8 cellular contexts compared by ENCODE assay signal in genomic region chr10:63264852-63265617, GRCh38.
DNase-seq lines count a peak whose midpoint lies in the region; ATAC-seq, FAIRE-seq and TF ChIP-seq lines count a peak whose summit lies in the region.

No MANE protein-coding gene starts in this region.

- peak in 4 of 5 donors; percentile 31 to 66 (median 36) for DNase-seq in CD4-positive, alpha-beta memory T cell
- DNase-seq in RPMI7951 (ENCODE audit: low read depth) (peak; percentile 54), brain microvascular endothelial cell (peak; percentile 43), keratinocyte (ENCODE audit: low read depth, low spot score) (no peak)
- DNase-seq in stimulated activated CD8-positive, alpha-beta memory T cell treated with anti-CD3 and anti-CD28 coated beads, Interleukin-12 subunit alpha, Interleukin-12 subunit beta, amount 100 ng/mL, for 1 hour (ENCODE audit: low read depth) = peak; percentile 10

- dilution Hi-C loops in keratinocyte (cut with MboI; ENCODE audit: extremely low pct_ligation_motif_present, low sequenced_read_pairs) = no loop called here

- CTCF ChIA-PET in CD4-positive, alpha-beta memory T cell (lab: Charles Lee; ENCODE audit: partially characterized antibody) = interaction anchor here (1.3 to 2.8 kb wide), 3 partner anchors 48 to 364 kb away, joined by 4 to 14 read pairs (median 5); partner anchors contain the start of gene REEP3
- CTCF ChIA-PET in HEK293 (lab: Yijun Ruan, JAX) = interaction anchor here (0.9 to 1.0 kb wide), 2 partner anchors 10 to 98 kb away, joined by 4 read pairs; no protein-coding TSS in a partner anchor

- H3K9me1 ChIP-seq in keratinocyte (ENCODE audit: control insufficient read depth, extremely low read depth, insufficient read depth, low read length) = peaks cover 2% of the 10 kb centered on the region

- peak; percentile 55 for FAIRE-seq in keratinocyte (lab: Jason Lieb, UNC)

- peak overlapping the region; percentile 85 to 98 (median 96) for H3K27ac Mint-ChIP-seq in CD4-positive, alpha-beta memory T cell

- no peaks in the 10 kb centered on the region for H3K27me3 ChIP-seq in CD4-positive, alpha-beta memory T cell (ENCODE audit: insufficient read depth, low read length)
- H3K27me3 ChIP-seq in brain microvascular endothelial cell (replicated peaks) (no peaks in the 10 kb centered on the region), keratinocyte (ENCODE audit: control insufficient read depth, extremely low read depth, insufficient read depth, low read length) (no peaks in the 10 kb centered on the region)

- no peaks in the 10 kb centered on the region for H3K9me3 Mint-ChIP-seq in CD4-positive, alpha-beta memory T cell

- intact Hi-C loops in CD4-positive, alpha-beta memory T cell (cut with micrococcal nuclease) = loop anchor here (5.0 kb wide), 3 partner anchors 122 to 883 kb away; partner anchors contain the start of gene EGR2

- H3K27ac ChIP-seq in CD4-positive, alpha-beta memory T cell (ENCODE audit: low read depth, low read length) = peak overlapping the region; percentile 94
- H3K27ac ChIP-seq in HEK293 (ENCODE audit: extremely low read depth, low read depth, low read length) = no peak overlapping the region
- peak overlapping the region; percentile 96 for H3K27ac ChIP-seq in brain microvascular endothelial cell
- H3K27ac ChIP-seq in keratinocyte (ENCODE audit: control insufficient read depth, insufficient read depth, low read length) = peak overlapping the region; percentile 97

- in situ Hi-C loops in brain microvascular endothelial cell (cut with HindIII; ENCODE audit: low pct_ligation_motif_present, low sequenced_read_pairs) = no loop called here

- H4K20me1 ChIP-seq in keratinocyte (ENCODE audit: control insufficient read depth, extremely low read depth, insufficient read depth, low read length) = no peaks in the 10 kb centered on the region

- H3K4me2 ChIP-seq in keratinocyte (ENCODE audit: control insufficient read depth, extremely low read depth, insufficient read depth, low read depth, low read length) = peak overlapping the region; percentile 80

- ATAC-seq in HG03097 (IDR thresholded peaks at IDR 0.05; ENCODE audit: low FRiP score, unreplicated experiment) = no peak
- ATAC-seq in GM18867 (IDR thresholded peaks at IDR 0.05; ENCODE audit: unreplicated experiment) = no peak

- H3K4me1 Mint-ChIP-seq in CD4-positive, alpha-beta memory T cell = peaks cover 19 to 40% (median 31%) of the 10 kb centered on the region in 4 donors

- POLR2A ChIA-PET in CD4-positive, alpha-beta memory T cell (lab: Charles Lee; ENCODE audit: partially characterized antibody) = interaction anchor here (0.7 to 7.5 kb wide), 5 partner anchors 9 to 256 kb away, joined by 4 to 58 read pairs (median 6); partner anchors contain the start of gene REEP3
- POLR2A ChIA-PET in HEK293 (lab: Yijun Ruan, JAX) = interaction anchor here (0.6 to 0.7 kb wide), 2 partner anchors 35 to 199 kb away, joined by 3 read pairs; no protein-coding TSS in a partner anchor

- peaks cover 57% of the 10 kb centered on the region for H3K4me1 ChIP-seq in CD4-positive, alpha-beta memory T cell (ENCODE audit: insufficient read depth, low read length)
- H3K4me1 ChIP-seq in HEK293 (ENCODE audit: control insufficient read depth, insufficient read depth, low read length) (peaks cover 4% of the 10 kb centered on the region; the same call in 1 of the 2 replicates), keratinocyte (ENCODE audit: control insufficient read depth, extremely low read depth, insufficient read depth, low read length) (no peaks in the 10 kb centered on the region)

- H3K79me2 ChIP-seq in keratinocyte (ENCODE audit: control insufficient read depth, insufficient read depth, low read length) = peaks cover 79% of the 10 kb centered on the region

- H3K36me3 ChIP-seq in CD4-positive, alpha-beta memory T cell (ENCODE audit: insufficient read depth, low read length) = no peaks in the 10 kb centered on the region
- H3K36me3 ChIP-seq in HEK293 (ENCODE audit: control insufficient read depth in 2 of 2, insufficient read depth in 1 of 2, low read length in 2 of 2) (peaks cover 0 to 2% of the 10 kb centered on the region in 2 experiments; a peak in 2 of 3 replicates), brain microvascular endothelial cell (replicated peaks) (peaks cover 2% of the 10 kb centered on the region), keratinocyte (ENCODE audit: control insufficient read depth in 2 of 2, extremely low read depth in 1 of 2, insufficient read depth in 2 of 2, low read length in 2 of 2) (peaks cover 2 to 4% of the 10 kb centered on the region in 2 experiments)

- H3K4me3 Mint-ChIP-seq in CD4-positive, alpha-beta memory T cell = peak overlapping the region; percentile 83 to 100 (median 96)

- H3K36me3 Mint-ChIP-seq in CD4-positive, alpha-beta memory T cell = peaks cover 20 to 50% of the 10 kb centered on the region in 2 donors

- no peaks in the 10 kb centered on the region for H3K27me3 Mint-ChIP-seq in CD4-positive, alpha-beta memory T cell

- TF ChIP-seq CTCF in HEK293 (tag by site-specific recombination; IDR thresholded peaks at IDR 0.05) (no peak), brain microvascular endothelial cell (IDR thresholded peaks at IDR 0.05; ENCODE audit: low read depth, low read length, missing control alignments) (no peak), keratinocyte (optimal IDR thresholded peaks at IDR 0.05 in 1 of 3, IDR thresholded peaks at IDR 0.05 in 1 of 3, conservative IDR thresholded peaks at IDR 0.05 in 1 of 3; ENCODE audit: extremely low read depth in 1 of 3, insufficient read depth in 2 of 3, low read length in 3 of 3) (no peak)

- peak overlapping the region; percentile 29 to 79 for H3K4me3 ChIP-seq in CD4-positive, alpha-beta memory T cell (ENCODE audit: low read length in 2 of 2)
- H3K4me3 ChIP-seq in HEK293 (ENCODE audit: low read depth, low read length) (peak overlapping the region; percentile 67), brain microvascular endothelial cell (ENCODE audit: low read depth, low read length) (peak overlapping the region; percentile 79), keratinocyte (ENCODE audit: control insufficient read depth in 2 of 3, extremely low read depth in 1 of 3, insufficient read depth in 2 of 3, low read depth in 1 of 3, low read length in 3 of 3) (peak overlapping the region; percentile 54 to 88 (median 83))

- peak overlapping the region; percentile 96 for H3K9ac ChIP-seq in keratinocyte (ENCODE audit: control insufficient read depth, extremely low read depth, insufficient read depth, low read length)

- H3K9me3 ChIP-seq in CD4-positive, alpha-beta memory T cell (ENCODE audit: control insufficient read depth in 1 of 2, low read length in 2 of 2) = no peaks in the 10 kb centered on the region
- H3K9me3 ChIP-seq in HEK293 (ENCODE audit: control insufficient read depth, insufficient read depth, low read depth, low read length) = no peaks in the 10 kb centered on the region
- H3K9me3 ChIP-seq in keratinocyte (ENCODE audit: control insufficient read depth, low read depth, low read length) = no peaks in the 10 kb centered on the region

- no peak overlapping the region for H2AFZ ChIP-seq in keratinocyte (ENCODE audit: control insufficient read depth, low read length)

TF ChIP-seq in HEK293, 187 proteins besides CTCF, POLR2A, EP300 and RAD21 (continues in another document):
- TF ChIP-seq ZNF335 (tag by site-specific recombination; conservative IDR thresholded peaks at IDR 0.05) = no peak
- TF ChIP-seq PRDM6 (tag by site-specific recombination; IDR thresholded peaks at IDR 0.05) = peak; percentile 63
- 0 out of 2 replicates have a peak, but pooled peaks have one; percentile 33 for TF ChIP-seq ZNF366 (tag by site-specific recombination; conservative IDR thresholded peaks at IDR 0.05)
- TF ChIP-seq PRDM1 (tag by site-specific recombination; IDR thresholded peaks at IDR 0.05) = peak; percentile 71; the same call in 1 of the 2 replicates
- peak; percentile 21; the same call in 1 of the 2 replicates for TF ChIP-seq ZNF513 (tag by site-specific recombination; IDR thresholded peaks at IDR 0.05)
- TF ChIP-seq ZNF146 (tag by site-specific recombination; IDR thresholded peaks at IDR 0.05) = no peak
- peak; percentile 63; the same call in 1 of the 2 replicates for TF ChIP-seq IKZF3 (tag by site-specific recombination; IDR thresholded peaks at IDR 0.05)
- TF ChIP-seq ZNF677 (tag by site-specific recombination; IDR thresholded peaks at IDR 0.05) = no peak
- TF ChIP-seq ZNF654 (tag by site-specific recombination; IDR thresholded peaks at IDR 0.05; ENCODE audit: low read depth) = no peak
- TF ChIP-seq KLF17 (tag by site-specific recombination; IDR thresholded peaks at IDR 0.05) = no peak
